ENCODE assay signal across 23 cellular contexts in genomic region chrX:74788545-74789086, GRCh38.
A peak's percentile ranks its signal among the peaks of the same experiment; 100 is the strongest.
DNase-seq lines count a peak whose midpoint lies in the region; ATAC-seq, FAIRE-seq and TF ChIP-seq lines count a peak whose summit lies in the region.
"Had no signal": no experiment of that assay in that cellular context is flagged by ENCODE, and none has a peak within 500 bp of the region (broad histone marks: within the 10 kb centered on the region; RNA-seq: fewer than 3 reads in every experiment).

No MANE protein-coding gene starts in this region.

- TF ChIP-seq EP300 in SK-N-SH (IDR thresholded peaks at IDR 0.05; ENCODE audit: borderline replicate concordance in 1 of 2, low read depth in 1 of 2, low read length in 1 of 2): no peak

- intact Hi-C loops in lower lobe of right lung (cut with DNase I): no loop called here

- no peak for ATAC-seq in SK-N-SH treated with all-trans-retinoic acid at 6 μM for 48 hours
- no peak for ATAC-seq in HG03045 (IDR thresholded peaks at IDR 0.05; ENCODE audit: unreplicated experiment)
- no peak for ATAC-seq in lower lobe of right lung
- ATAC-seq: activated CD4-positive, CD25-positive, alpha-beta regulatory T cell treated with anti-CD3 and anti-CD28 coated beads, Interleukin-2, amount 50 U/mL, for 24 hours; activated CD8-positive, alpha-beta T cell treated with anti-CD3 and anti-CD28 coated beads, Interleukin-2, amount 10 ng/mL, durations not matched to agents 7 days and 5 days; left cardiac atrium had no signal

- H3K9me3 Mint-ChIP-seq in progenitor cell of endocrine pancreas (ENCODE audit: low read depth): peaks cover 6% of the 10 kb centered on the region
- H3K9me3 Mint-ChIP-seq: activated T-cell treated with anti-CD3 and anti-CD28 coated beads, Interleukin-2, amount 50 U/mL, for 24 hours had no signal

- no peak overlapping the region for H2AFZ ChIP-seq in SK-N-SH (ENCODE audit: low read depth)

- H3K27ac ChIP-seq in SK-N-SH (ENCODE audit: low read depth in 2 of 2, low read length in 1 of 2): no peak overlapping the region
- no peak overlapping the region for H3K27ac ChIP-seq in lower lobe of right lung
- H3K27ac ChIP-seq: SK-N-MC, vagina had no signal

- POLR2A ChIA-PET in SK-N-SH (lab: Yijun Ruan, JAX): no interaction called here

- H3K9me3 ChIP-seq in SK-N-SH (no peaks in the 10 kb centered on the region), lower lobe of right lung (no peaks in the 10 kb centered on the region)
- H3K9me3 ChIP-seq: HAP-1, vagina had no signal

- H3K27me3 Mint-ChIP-seq in progenitor cell of endocrine pancreas: no peaks in the 10 kb centered on the region

- H3K4me1 ChIP-seq in SK-N-SH (ENCODE audit: control insufficient read depth in 1 of 2, insufficient read depth in 2 of 2, low read depth in 1 of 2, low read length in 1 of 2) (no peaks in the 10 kb centered on the region), lower lobe of right lung (no peaks in the 10 kb centered on the region)
- H3K4me1 ChIP-seq: HAP-1, vagina had no signal

- CTCF ChIA-PET in SK-N-SH (lab: Yijun Ruan, JAX): no interaction called here

- H3K27me3 ChIP-seq in SK-N-SH (ENCODE audit: insufficient read depth) (no peaks in the 10 kb centered on the region), lower lobe of right lung (ENCODE audit: low read depth) (no peaks in the 10 kb centered on the region)
- H3K27me3 ChIP-seq: vagina had no signal

- no peaks in the 10 kb centered on the region for H4K20me1 ChIP-seq in SK-N-SH (ENCODE audit: insufficient read depth)

- H3K9ac ChIP-seq in SK-N-SH: no peak overlapping the region

- DNase-seq in SK-N-SH: peak; percentile 3
- peak; percentile 7 for DNase-seq in NCI-H2029 treated with DMSO at 0.1 percent for 48 hours (lab: John Stamatoyannopoulos, UW)
- no peak for DNase-seq in progenitor cell of endocrine pancreas (ENCODE audit: low spot score, unreplicated experiment)
- DNase-seq in NCI-H146 treated with DMSO at 0.1 percent for 48 hours (lab: John Stamatoyannopoulos, UW; ENCODE audit: unreplicated experiment): no peak
- DNase-seq in lower lobe of right lung: no peak
- DNase-seq: activated CD8-positive, alpha-beta T cell treated with anti-CD3 and anti-CD28 coated beads, Interleukin-2, amount 10 ng/mL, durations not matched to agents 7 days and 5 days; activated naive CD4-positive, alpha-beta T cell treated with anti-CD3 and anti-CD28 coated beads, Interleukin-2, amount 50 U/mL, for 16 hours; activated T-cell treated with anti-CD3 and anti-CD28 coated beads, Interleukin-2, amount 50 U/mL, for 24 hours; C1 segment of cervical spinal cord; left cardiac atrium; NCI-H1105 treated with DMSO at 0.1 percent for 48 hours; NCI-H2171 treated with DMSO at 0.1 percent for 48 hours; NCI-H748 treated with DMSO at 0.1 percent for 48 hours; stimulated activated CD4-positive, alpha-beta T cell treated with anti-CD3 and anti-CD28 coated beads, Interleukin-12 subunit alpha, Interleukin-12 subunit beta, amount 100 ng/mL, for 4 hours; T1000 had no signal

- no peaks in the 10 kb centered on the region for H3K9me2 ChIP-seq in SK-N-SH

- FAIRE-seq in colon (lab: Jason Lieb, UNC): peak; percentile 60
- FAIRE-seq: endothelial cell of umbilical vein had no signal

- no peak overlapping the region for H3K4me3 Mint-ChIP-seq in progenitor cell of endocrine pancreas (ENCODE audit: low read depth)
- H3K4me3 Mint-ChIP-seq: activated CD8-positive, alpha-beta T cell treated with anti-CD3 and anti-CD28 coated beads, Interleukin-2, amount 10 ng/mL, durations not matched to agents 7 days and 5 days; activated T-cell treated with anti-CD3 and anti-CD28 coated beads, Interleukin-2, amount 50 U/mL, for 24 hours had no signal

- no peaks in the 10 kb centered on the region for H3K36me3 Mint-ChIP-seq in progenitor cell of endocrine pancreas (ENCODE audit: insufficient read depth)

- H3F3A ChIP-seq in SK-N-SH (replicated peaks; ENCODE audit: insufficient read depth): no peaks in the 10 kb centered on the region

- TF ChIP-seq CTCF in SK-N-SH (IDR thresholded peaks at IDR 0.05) (peak; percentile 27; the same call in 1 of the 2 replicates), progenitor cell of endocrine pancreas (IDR thresholded peaks at IDR 0.05; ENCODE audit: unreplicated experiment) (peak; percentile 11), lower lobe of right lung (IDR thresholded peaks at IDR 0.05) (no peak)

- H3K36me3 ChIP-seq in SK-N-SH (replicated peaks in 1 of 2; ENCODE audit: control insufficient read depth in 1 of 2, insufficient read depth in 2 of 2, low read length in 1 of 2) (no peaks in the 10 kb centered on the region), lower lobe of right lung (no peaks in the 10 kb centered on the region)
- H3K36me3 ChIP-seq: HAP-1, vagina had no signal

- no peak overlapping the region for H3K4me2 ChIP-seq in SK-N-SH

- no peaks in the 10 kb centered on the region for H3K79me2 ChIP-seq in SK-N-SH (ENCODE audit: insufficient read depth)

- TF ChIP-seq RAD21 in SK-N-SH (IDR thresholded peaks at IDR 0.05; ENCODE audit: low read length): no peak

- no peak overlapping the region for H3K27ac Mint-ChIP-seq in progenitor cell of endocrine pancreas
- H3K27ac Mint-ChIP-seq: activated CD8-positive, alpha-beta T cell treated with anti-CD3 and anti-CD28 coated beads, Interleukin-2, amount 10 ng/mL, durations not matched to agents 7 days and 5 days; activated T-cell treated with anti-CD3 and anti-CD28 coated beads, Interleukin-2, amount 50 U/mL, for 24 hours had no signal

- H3K4me3 ChIP-seq in SK-N-SH (ENCODE audit: low read depth in 2 of 2, low read length in 1 of 2) (no peak overlapping the region), lower lobe of right lung (no peak overlapping the region)
- H3K4me3 ChIP-seq: HAP-1, SK-N-MC, vagina had no signal

- H3K4me1 Mint-ChIP-seq in progenitor cell of endocrine pancreas (ENCODE audit: low read depth): no peaks in the 10 kb centered on the region

- 4% methylated on average over 1 of the region's 1 CpG for WGBS in SK-N-SH (ENCODE audit: low lambda C conversion rate)

TF ChIP-seq in SK-N-SH, 30 proteins besides CTCF, POLR2A, EP300 and RAD21 (continues in another document):
- TF ChIP-seq MAX (IDR thresholded peaks at IDR 0.05; ENCODE audit: low read depth) (no peak), FOSL2 (IDR thresholded peaks at IDR 0.05; ENCODE audit: borderline replicate concordance, low read depth) (no peak), NFIC (IDR thresholded peaks at IDR 0.05; ENCODE audit: borderline replicate concordance) (no peak), USF2 (IDR thresholded peaks at IDR 0.05; ENCODE audit: borderline replicate concordance, low read depth, low read length) (no peak), FOXJ3 (CRISPR knock-in tag; IDR thresholded peaks at IDR 0.05) (no peak), GATA2 (CRISPR knock-in tag; IDR thresholded peaks at IDR 0.05) (no peak), JUND (IDR thresholded peaks at IDR 0.05) (no peak)

TF ChIP-seq in SK-N-SH treated with all-trans-retinoic acid at 6 μM for 48 hours, 23 proteins besides CTCF, POLR2A, EP300 and RAD21:
- TF ChIP-seq ZNF565 (CRISPR knock-in tag; conservative IDR thresholded peaks at IDR 0.05; ENCODE audit: low read depth): no peak
- TF ChIP-seq TCF4 (CRISPR knock-in tag; IDR thresholded peaks at IDR 0.05; ENCODE audit: borderline replicate concordance): no peak
- no peak for TF ChIP-seq GLIS3 (CRISPR knock-in tag; IDR thresholded peaks at IDR 0.05)
- no peak for TF ChIP-seq CSRNP3 (CRISPR knock-in tag; IDR thresholded peaks at IDR 0.05)
- no peak for TF ChIP-seq TOX (CRISPR knock-in tag; IDR thresholded peaks at IDR 0.05; ENCODE audit: borderline replicate concordance)
- no peak for TF ChIP-seq BACH2 (CRISPR knock-in tag; IDR thresholded peaks at IDR 0.05; ENCODE audit: borderline replicate concordance)

Comparison
In these comparisons a context has a peak if more than half of its experiments do, and no peak if none do; other contexts are left out.
1. DNase-seq: peak in SK-N-SH (single experiment) and NCI-H2029 treated with DMSO at 0.1 percent for 48 hours (single experiment); none in progenitor cell of endocrine pancreas (single experiment), NCI-H146 treated with DMSO at 0.1 percent for 48 hours (single experiment) and lower lobe of right lung (single experiment).